In genomic region chrX:100731441-100732281, GRCh38 we compare ENCODE assay signal across 8 cellular contexts. TPM values are rescaled to one million over a fixed set of nuclear protein-coding genes. Genes with fewer than 3 reads are reported as not detected.
DNase-seq lines count a peak whose midpoint lies in the region; ATAC-seq and TF ChIP-seq lines count a peak whose summit lies in the region.

TSS of gene SYTL4 (minus strand) at chrX:100732121. CDS start at chrX:100702037, 30,084 bp downstream.

- DNase-seq in AG20443 (ENCODE audit: low spot score) (peak; percentile 70), HuH-7.5 (ENCODE audit: low spot score) (peak; percentile 30), dorsolateral prefrontal cortex (no peak), lung microvascular endothelial cell (ENCODE audit: low read depth in 2 of 2) (peak; percentile 18 to 33), upper lobe of right lung (peak; percentile 64), SIG-M5 treated with dmso at 0.1 percent for 504 hours (lab: John Stamatoyannopoulos, UW; ENCODE audit: unreplicated experiment) (no peak)
- no peak for DNase-seq in effector memory CD4-positive, alpha-beta T cell

- H3K27ac ChIP-seq in dorsolateral prefrontal cortex (peak within 1 kb of the TSS in 6 of 59 donors; percentile 27 to 69 (median 45)), upper lobe of right lung (peak within 1 kb of the TSS; percentile 30)
- H3K27ac ChIP-seq in effector memory CD4-positive, alpha-beta T cell (ENCODE audit: insufficient read depth, low read length, poor library complexity, severe bottlenecking) = no peak within 1 kb of the TSS

- no peaks in the 10 kb centered on the region for H3K4me1 ChIP-seq in upper lobe of right lung
- peaks cover 4% of the 10 kb centered on the region for H3K4me1 ChIP-seq in effector memory CD4-positive, alpha-beta T cell (ENCODE audit: control insufficient read depth, insufficient read depth, low read length, poor library complexity, severe bottlenecking)

- peaks cover 0 to 91% (median 48%) of the 10 kb centered on the region in 45 donors for H3K27me3 ChIP-seq in dorsolateral prefrontal cortex
- H3K27me3 ChIP-seq in upper lobe of right lung = no peaks in the 10 kb centered on the region
- H3K27me3 ChIP-seq in effector memory CD4-positive, alpha-beta T cell (replicated peaks; ENCODE audit: control insufficient read depth, insufficient read depth, low read length, poor library complexity, severe bottlenecking) = no peaks in the 10 kb centered on the region

- H3K4me3 ChIP-seq in dorsolateral prefrontal cortex (peak within 1 kb of the TSS; percentile 16 to 68 (median 52)), upper lobe of right lung (peak within 1 kb of the TSS; percentile 62)
- no peak within 1 kb of the TSS for H3K4me3 ChIP-seq in effector memory CD4-positive, alpha-beta T cell (ENCODE audit: insufficient read depth, low read depth, low read length, poor library complexity, severe bottlenecking)

- no peak for TF ChIP-seq CTCF in dorsolateral prefrontal cortex (IDR thresholded peaks at IDR 0.05 in 54 of 56, conservative IDR thresholded peaks at IDR 0.05 in 2 of 56; ENCODE audit: low read depth in 1 of 56, partially characterized antibody in 56 of 56)
- TF ChIP-seq CTCF in upper lobe of right lung (IDR thresholded peaks at IDR 0.05) = no peak

- peak; percentile 82 for ATAC-seq in upper lobe of right lung
- ATAC-seq in HG03439 (IDR thresholded peaks at IDR 0.05; ENCODE audit: unreplicated experiment) = no peak

- no peaks in the 10 kb centered on the region for H3K36me3 ChIP-seq in upper lobe of right lung
- no peaks in the 10 kb centered on the region for H3K36me3 ChIP-seq in effector memory CD4-positive, alpha-beta T cell (ENCODE audit: control insufficient read depth, insufficient read depth, low read length)

- intact Hi-C loops in dorsolateral prefrontal cortex (cut with DNase I) (no loop called here), upper lobe of right lung (cut with DNase I) (no loop called here)

- H3K9me3 ChIP-seq in upper lobe of right lung = no peaks in the 10 kb centered on the region
- H3K9me3 ChIP-seq in effector memory CD4-positive, alpha-beta T cell (ENCODE audit: control insufficient read depth, low read length) = no peaks in the 10 kb centered on the region

RNA-seq across cellular contexts. Expression of gene SYTL4, which starts in this region (rescaled TPM):
- 10 to 100 TPM in 97 of 120 experiments, 1 to 10 TPM in 23; 2.2 to 61.5 (median 15.9) TPM for total RNA-seq in dorsolateral prefrontal cortex
- total RNA-seq in lung microvascular endothelial cell = 18.1 and 51.4 TPM in 2 replicates
- total RNA-seq in upper lobe of right lung = 16.4 TPM

Comparison
In these comparisons a context has a peak if more than half of its experiments do, and no peak if none do; other contexts are left out.
1. DNase-seq: peak in AG20443 (single experiment), HuH-7.5 (single experiment), lung microvascular endothelial cell (2 of 2) and upper lobe of right lung (single experiment); none in dorsolateral prefrontal cortex (0 of 10), SIG-M5 treated with dmso at 0.1 percent for 504 hours (single experiment) and effector memory CD4-positive, alpha-beta T cell (0 of 3).